ENCODE assay signal across 14 cellular contexts in the genomic region with DNA sequence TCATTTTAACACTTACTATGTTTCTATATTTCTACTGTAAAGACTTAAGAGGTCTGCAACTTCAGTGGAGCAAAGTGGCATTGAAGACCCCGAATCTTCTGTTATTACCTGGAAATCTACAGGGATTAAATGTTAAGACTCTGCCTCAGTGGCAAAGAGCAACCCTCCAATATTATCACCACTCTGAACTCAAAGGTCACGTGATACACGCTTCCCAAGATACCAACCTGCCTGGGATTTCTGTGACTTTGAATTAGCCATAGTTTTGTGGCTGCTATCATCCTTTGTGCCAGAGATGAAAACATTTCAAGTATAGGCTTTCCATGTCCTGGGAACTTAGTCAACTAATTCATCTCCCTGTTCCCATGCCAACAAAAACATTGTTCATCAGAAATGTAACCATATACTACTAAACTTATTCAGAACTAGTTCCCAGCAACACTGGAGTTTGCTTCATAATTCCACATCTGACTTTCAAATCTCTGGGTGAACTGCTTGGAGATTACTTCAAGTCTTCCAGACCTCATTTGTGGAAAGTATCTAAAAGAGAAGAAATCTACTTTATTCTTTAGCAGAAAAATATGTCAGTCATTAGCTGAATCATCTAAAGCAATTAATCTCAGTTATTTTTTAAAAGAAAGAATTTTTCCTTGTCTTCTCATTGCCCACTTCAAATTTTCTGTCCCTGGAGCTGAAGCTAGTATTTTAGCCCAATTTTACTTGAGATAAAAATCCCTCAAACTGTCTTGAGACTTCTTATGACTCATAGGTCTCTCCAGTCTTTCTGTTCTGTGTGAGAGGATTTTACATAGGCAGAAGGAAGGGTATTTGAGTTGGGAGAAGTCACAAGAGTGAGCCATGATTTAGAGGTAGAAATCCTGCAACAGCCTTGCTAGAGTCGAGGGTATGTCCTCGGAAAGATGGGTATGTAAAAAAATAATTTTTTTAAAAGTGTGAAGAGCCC.
DNase-seq lines count a peak whose midpoint lies in the region; ATAC-seq, FAIRE-seq and TF ChIP-seq lines count a peak whose summit lies in the region.
"Had no signal": no experiment of that assay in that cellular context is flagged by ENCODE, and none has a peak within 500 bp of the region (broad histone marks: within the 10 kb centered on the region; RNA-seq: fewer than 3 reads in every experiment).

No MANE protein-coding gene starts in this region.

- H3K27me3 ChIP-seq in PC-3 (ENCODE audit: low read length) (no peaks in the 10 kb centered on the region), endothelial cell of umbilical vein (ENCODE audit: control insufficient read depth in 2 of 2, insufficient read depth in 2 of 2, low read length in 2 of 2) (no peaks in the 10 kb centered on the region)

- peaks cover 11% of the 10 kb centered on the region; the same call in 1 of the 2 replicates for H3K4me1 ChIP-seq in PC-3 (ENCODE audit: insufficient read depth, low read length)
- H3K4me1 ChIP-seq in endothelial cell of umbilical vein (ENCODE audit: control insufficient read depth, extremely low read depth, insufficient read depth, low read length), result peaks cover 10% of the 10 kb centered on the region

- no peak overlapping the region for H3K4me3 ChIP-seq in AG10803 (ENCODE audit: low read length)
- no peak overlapping the region for H3K4me3 ChIP-seq in PC-3 (ENCODE audit: low read length)
- H3K4me3 ChIP-seq in endothelial cell of umbilical vein (replicated peaks in 1 of 3; ENCODE audit: insufficient read depth in 1 of 3, low read depth in 1 of 3, low read length in 3 of 3), result no peak overlapping the region

- TF ChIP-seq CTCF in AG10803 (conservative IDR thresholded peaks at IDR 0.05; ENCODE audit: low read length) (no peak), PC-3 (conservative IDR thresholded peaks at IDR 0.05; ENCODE audit: low read depth, low read length) (no peak), endothelial cell of umbilical vein (IDR thresholded peaks at IDR 0.05; ENCODE audit: extremely low read depth in 1 of 2, insufficient read depth in 1 of 2, low read depth in 1 of 2, low read length in 2 of 2) (no peak), nephron (IDR thresholded peaks at IDR 0.05; ENCODE audit: unreplicated experiment in 3 of 3) (no peak)

- POLR2A ChIA-PET in PC-3 (lab: Charles Lee; ENCODE audit: unreplicated experiment), result no interaction called here
- POLR2A ChIA-PET in endothelial cell of umbilical vein (lab: Charles Lee), result no interaction called here

- H3K79me2 ChIP-seq in PC-3 (ENCODE audit: low read length) (no peaks in the 10 kb centered on the region), endothelial cell of umbilical vein (ENCODE audit: control insufficient read depth, insufficient read depth, low read length) (no peaks in the 10 kb centered on the region)

- H3K36me3 Mint-ChIP-seq in nephron (ENCODE audit: low read depth), result peaks cover 75% of the 10 kb centered on the region

- H3K27ac Mint-ChIP-seq in nephron, result peak overlapping the region; percentile 25 to 71 (median 38)

- intact Hi-C loops in PC-3 (cut with micrococcal nuclease), result no loop called here
- intact Hi-C loops in endothelial cell of umbilical vein (cut with micrococcal nuclease), result loop anchor here (2.0 kb wide), 1 partner anchor 17 kb away; no protein-coding TSS in a partner anchor

- H3K9me1 ChIP-seq in endothelial cell of umbilical vein (replicated peaks; ENCODE audit: control insufficient read depth, extremely low read depth, insufficient read depth, low read length), result no peaks in the 10 kb centered on the region

- no peaks in the 10 kb centered on the region for H3F3A ChIP-seq in PC-3 (ENCODE audit: low read length, unreplicated experiment)

- no peaks in the 10 kb centered on the region for H3K9me2 ChIP-seq in PC-3 (replicated peaks; ENCODE audit: low read length)

- H4K20me1 ChIP-seq in PC-3 (ENCODE audit: low read length) (no peaks in the 10 kb centered on the region), endothelial cell of umbilical vein (replicated peaks; ENCODE audit: control insufficient read depth, extremely low read depth, insufficient read depth, low read length) (no peaks in the 10 kb centered on the region)

- no peaks in the 10 kb centered on the region for H3K9me3 Mint-ChIP-seq in nephron

- CTCF ChIA-PET in PC-3 (lab: Charles Lee), result no interaction called here
- CTCF ChIA-PET in endothelial cell of umbilical vein (lab: Charles Lee), result no interaction called here

- peak; percentile 75 for DNase-seq in AG10803 (ENCODE audit: low read depth)
- DNase-seq in PC-3, result peak; percentile 40
- DNase-seq in endothelial cell of umbilical vein (ENCODE audit: low read depth, low spot score), result peak; percentile 53
- no peak for DNase-seq in amygdala (lab: John Stamatoyannopoulos, UW)
- DNase-seq in stimulated activated CD4-positive, alpha-beta T cell treated with anti-CD3 and anti-CD28 coated beads, Interleukin-4, amount 100 ng/mL, for 1 hour, result no peak
- DNase-seq: activated CD8-positive, alpha-beta memory T cell treated with anti-CD3 and anti-CD28 coated beads, Interleukin-2, amount 50 U/mL, for 48 hours; NCI-H1417 treated with DMSO at 0.1 percent for 48 hours; NCI-H748 treated with DMSO at 0.1 percent for 48 hours; stimulated activated CD4-positive, alpha-beta T cell treated with anti-CD3 and anti-CD28 coated beads, Interleukin-1b, Interleukin-23, amount 100 ng/mL, for 48 hours; stimulated activated naive CD4-positive, alpha-beta T cell had no signal

- peaks cover 23% of the 10 kb centered on the region for H3K4me1 Mint-ChIP-seq in nephron

- peak; percentile 21 for FAIRE-seq in endothelial cell of umbilical vein (lab: Jason Lieb, UNC)
- FAIRE-seq: H1 had no signal

- TF ChIP-seq POLR2A in endothelial cell of umbilical vein (IDR thresholded peaks at IDR 0.05; ENCODE audit: low read depth, low read length), result no peak

- ATAC-seq in PC-3 (peak; percentile 45; the same call in 1 of the 2 replicates), GM21717 (IDR thresholded peaks at IDR 0.05; ENCODE audit: unreplicated experiment) (no peak), HG03108 (IDR thresholded peaks at IDR 0.05; ENCODE audit: unreplicated experiment) (no peak)

- no peaks in the 10 kb centered on the region for H3K9me3 ChIP-seq in PC-3 (ENCODE audit: low read length)
- H3K9me3 ChIP-seq in endothelial cell of umbilical vein (replicated peaks; ENCODE audit: control insufficient read depth, insufficient read depth, low read length), result no peaks in the 10 kb centered on the region

- BruUV-seq in PC-3 (replicated peaks; lab: Mats Ljungman, UMichigan) (no TSS peak), endothelial cell of umbilical vein (replicated peaks; lab: Mats Ljungman, UMichigan) (no TSS peak)

- no peak overlapping the region for H2AFZ ChIP-seq in PC-3 (ENCODE audit: low read length)
- no peak overlapping the region for H2AFZ ChIP-seq in endothelial cell of umbilical vein (ENCODE audit: low read depth, low read length)

- no peaks in the 10 kb centered on the region for H3K27me3 Mint-ChIP-seq in nephron (ENCODE audit: low read depth)

- dilution Hi-C loops in endothelial cell of umbilical vein (cut with MboI; ENCODE audit: extremely low pct_ligation_motif_present, low sequenced_read_pairs), result no loop called here

- H3K4me2 ChIP-seq in PC-3 (ENCODE audit: low read length) (no peak overlapping the region), endothelial cell of umbilical vein (ENCODE audit: insufficient read depth, low read length) (no peak overlapping the region)

- H3K27ac ChIP-seq in PC-3 (ENCODE audit: low read length) (peak overlapping the region; percentile 56), endothelial cell of umbilical vein (ENCODE audit: insufficient read depth, low read depth, low read length) (peak overlapping the region; percentile 12)

- no peak overlapping the region for H3K4me3 Mint-ChIP-seq in nephron

- H3K9ac ChIP-seq in PC-3 (ENCODE audit: low read length) (0 out of 2 replicates have a peak overlapping the region, but pooled peaks have one; percentile 14), endothelial cell of umbilical vein (replicated peaks; ENCODE audit: extremely low read depth, insufficient read depth, low read length) (no peak overlapping the region)

- H3K36me3 ChIP-seq in PC-3 (ENCODE audit: low read depth, low read length) (peaks cover 8% of the 10 kb centered on the region), endothelial cell of umbilical vein (ENCODE audit: control insufficient read depth in 2 of 2, extremely low read depth in 1 of 2, insufficient read depth in 2 of 2, low read length in 2 of 2) (peaks cover 0 to 2% of the 10 kb centered on the region in 2 experiments)

TF ChIP-seq in endothelial cell of umbilical vein, 7 proteins besides CTCF, POLR2A, EP300 and RAD21:
- TF ChIP-seq JUN (IDR thresholded peaks at IDR 0.05; ENCODE audit: borderline replicate concordance, insufficient read depth, insufficient read length, low read depth) (peak; percentile 2), MYC (IDR thresholded peaks at IDR 0.05; ENCODE audit: low read depth, low read length) (no peak), FOS (IDR thresholded peaks at IDR 0.05; ENCODE audit: borderline replicate concordance, insufficient read depth, low read length) (peak; percentile 20), GATA2 (IDR thresholded peaks at IDR 0.05; ENCODE audit: insufficient read depth, insufficient read length, low read depth, low read length) (no peak), POLR2AphosphoS5 (IDR thresholded peaks at IDR 0.05; ENCODE audit: insufficient read depth, low read depth, low read length) (no peak), EZH2 (IDR thresholded peaks at IDR 0.05; ENCODE audit: borderline replicate concordance, low read depth, low read length, severe bottlenecking) (no peak)

Comparison
In these comparisons a context has a peak if more than half of its experiments do, and no peak if none do; other contexts are left out.
1. DNase-seq: peak in AG10803 (single experiment), PC-3 (single experiment) and endothelial cell of umbilical vein (single experiment); none in amygdala (0 of 56) and stimulated activated CD4-positive, alpha-beta T cell treated with anti-CD3 and anti-CD28 coated beads, Interleukin-4, amount 100 ng/mL, for 1 hour (single experiment).